8 cellular contexts compared by ENCODE assay signal in genomic region chr11:44608654-44609027, GRCh38. TPM values are rescaled to one million over a fixed set of nuclear protein-coding genes. Genes with fewer than 3 reads are reported as not detected.
DNase-seq lines count a peak whose midpoint lies in the region; ATAC-seq and TF ChIP-seq lines count a peak whose summit lies in the region.

No MANE protein-coding gene starts in this region.

- no peak overlapping the region for H2AFZ ChIP-seq in H9 (ENCODE audit: low read length)

- no peaks in the 10 kb centered on the region for H3K79me1 ChIP-seq in H9 (ENCODE audit: insufficient read depth, low read depth, low read length, poor library complexity, severe bottlenecking)

- H3K4me2 ChIP-seq in H9 (ENCODE audit: insufficient read depth, insufficient read length, low read length), result no peak overlapping the region

- ATAC-seq in activated naive CD8-positive, alpha-beta T cell treated with anti-CD3 and anti-CD28 coated beads, Interleukin-2, amount 50 U/mL, for 24 hours, result no peak
- ATAC-seq in stimulated activated naive B cell treated with anti-CD40 and anti-IgM and Interleukin-4, amounts not matched to agents 10 μg/mL and 1 μg/mL and 100 μg/mL, for 72 hours (replicated peaks), result peak; percentile 16 to 38
- no peak for ATAC-seq in HG02885 (IDR thresholded peaks at IDR 0.05; ENCODE audit: poor library complexity, unreplicated experiment)

- H3K9me3 ChIP-seq in H9 (ENCODE audit: control insufficient read depth, low read depth, low read length), result no peaks in the 10 kb centered on the region

- TF ChIP-seq CTCF in H9 (conservative IDR thresholded peaks at IDR 0.05), result no peak

- no peaks in the 10 kb centered on the region for H3K9me3 Mint-ChIP-seq in T-helper 2 cell treated with Interferon-gamma antibody and Interleukin-4, amounts not matched to agents 5 μg/mL and 100 μg/mL, for 36 hours
- no peaks in the 10 kb centered on the region for H3K9me3 Mint-ChIP-seq in activated naive CD8-positive, alpha-beta T cell treated with anti-CD3 and anti-CD28 coated beads, Interleukin-2, amount 50 U/mL, for 24 hours
- H3K9me3 Mint-ChIP-seq in stimulated activated naive B cell treated with anti-CD40 and anti-IgM and Interleukin-4, amounts not matched to agents 10 μg/mL and 1 μg/mL and 100 μg/mL, for 72 hours, result no peaks in the 10 kb centered on the region
- H3K9me3 Mint-ChIP-seq in H9, result no peaks in the 10 kb centered on the region

- H4K8ac ChIP-seq in H9 (replicated peaks; ENCODE audit: insufficient read length, low read depth, low read length), result no peak overlapping the region

- H3K79me2 ChIP-seq in H9 (ENCODE audit: insufficient read depth, low read length), result no peaks in the 10 kb centered on the region

- WGBS in H9 (ENCODE audit: extremely low coverage, insufficient read length, low lambda C conversion rate), result no CpG with 5 or more reads among the region's 9 CpGs

- H4K20me1 ChIP-seq in H9 (ENCODE audit: control insufficient read depth, insufficient read depth, insufficient read length), result no peaks in the 10 kb centered on the region

- H3K4ac ChIP-seq in H9 (ENCODE audit: low read depth, low read length), result no peak overlapping the region

- no peaks in the 10 kb centered on the region for H3K23me2 ChIP-seq in H9 (ENCODE audit: insufficient read length, low read depth, low read length, poor library complexity, severe bottlenecking)

- H3T11ph ChIP-seq in H9 (ENCODE audit: low read length), result no peak overlapping the region

- H2BK12ac ChIP-seq in H9 (ENCODE audit: insufficient read length, low read depth, low read length), result no peak overlapping the region

- H3K27ac Mint-ChIP-seq in T-helper 2 cell treated with Interferon-gamma antibody and Interleukin-4, amounts not matched to agents 5 μg/mL and 100 μg/mL, for 36 hours, result peak overlapping the region; percentile 73
- H3K27ac Mint-ChIP-seq in activated naive CD8-positive, alpha-beta T cell treated with anti-CD3 and anti-CD28 coated beads, Interleukin-2, amount 50 U/mL, for 24 hours, result peak overlapping the region; percentile 93
- H3K27ac Mint-ChIP-seq in stimulated activated naive B cell treated with anti-CD40 and anti-IgM and Interleukin-4, amounts not matched to agents 10 μg/mL and 1 μg/mL and 100 μg/mL, for 72 hours, result peak overlapping the region; percentile 97
- H3K27ac Mint-ChIP-seq in H9, result no peak overlapping the region

- DNase-seq in T-helper 2 cell treated with Interferon-gamma antibody and Interleukin-4, amounts not matched to agents 5 μg/mL and 100 μg/mL, for 36 hours (ENCODE audit: low spot score), result no peak
- DNase-seq in T-helper 2 cell (no peak), NCI-H128 (lab: John Stamatoyannopoulos, UW; ENCODE audit: unreplicated experiment) (peak; percentile 27), superior temporal gyrus (ENCODE audit: extremely low spot score) (no peak), H9 (no peak)
- no peak for DNase-seq in activated naive CD8-positive, alpha-beta T cell treated with anti-CD3 and anti-CD28 coated beads, Interleukin-2, amount 50 U/mL, for 24 hours
- peak; percentile 49 for DNase-seq in stimulated activated naive B cell treated with anti-CD40 and anti-IgM and Interleukin-4, amounts not matched to agents 10 μg/mL and 1 μg/mL and 100 μg/mL, for 72 hours

- H2BK15ac ChIP-seq in H9 (ENCODE audit: low read depth, low read length), result no peak overlapping the region

- no peak overlapping the region for H4K91ac ChIP-seq in H9 (ENCODE audit: insufficient read length, low read depth, low read length)

- no peak overlapping the region for H3K14ac ChIP-seq in H9 (ENCODE audit: insufficient read depth, low read length)

- H3K4me1 ChIP-seq in H9 (ENCODE audit: insufficient read depth, low read length), result no peaks in the 10 kb centered on the region

- no peak overlapping the region for H2BK120ac ChIP-seq in H9 (ENCODE audit: low read depth, low read length, poor library complexity, severe bottlenecking)

- no peak overlapping the region for H2AK5ac ChIP-seq in H9 (ENCODE audit: insufficient read length, low read length)

- peaks cover 47% of the 10 kb centered on the region for H3K4me1 Mint-ChIP-seq in T-helper 2 cell treated with Interferon-gamma antibody and Interleukin-4, amounts not matched to agents 5 μg/mL and 100 μg/mL, for 36 hours (ENCODE audit: low read depth)
- H3K4me1 Mint-ChIP-seq in activated naive CD8-positive, alpha-beta T cell treated with anti-CD3 and anti-CD28 coated beads, Interleukin-2, amount 50 U/mL, for 24 hours, result peaks cover 97% of the 10 kb centered on the region
- peaks cover 77 to 100% of the 10 kb centered on the region in 2 donors for H3K4me1 Mint-ChIP-seq in stimulated activated naive B cell treated with anti-CD40 and anti-IgM and Interleukin-4, amounts not matched to agents 10 μg/mL and 1 μg/mL and 100 μg/mL, for 72 hours
- H3K4me1 Mint-ChIP-seq in H9, result peaks cover 6 to 14% of the 10 kb centered on the region in 2 experiments

- H2BK5ac ChIP-seq in H9 (ENCODE audit: insufficient read length, low read length), result no peak overlapping the region

- H3K23ac ChIP-seq in H9 (ENCODE audit: insufficient read length, low read depth, low read length), result no peak overlapping the region

- no peak overlapping the region for H3K18ac ChIP-seq in H9 (ENCODE audit: insufficient read length, low read depth, low read length)

- H3K4me3 Mint-ChIP-seq in T-helper 2 cell treated with Interferon-gamma antibody and Interleukin-4, amounts not matched to agents 5 μg/mL and 100 μg/mL, for 36 hours, result peak overlapping the region; percentile 45
- H3K4me3 Mint-ChIP-seq in activated naive CD8-positive, alpha-beta T cell treated with anti-CD3 and anti-CD28 coated beads, Interleukin-2, amount 50 U/mL, for 24 hours, result peak overlapping the region; percentile 9
- peak overlapping the region; percentile 69 to 70 for H3K4me3 Mint-ChIP-seq in stimulated activated naive B cell treated with anti-CD40 and anti-IgM and Interleukin-4, amounts not matched to agents 10 μg/mL and 1 μg/mL and 100 μg/mL, for 72 hours
- H3K4me3 Mint-ChIP-seq in H9, result no peak overlapping the region

- no peak overlapping the region for H2BK20ac ChIP-seq in H9 (ENCODE audit: low read depth, low read length, poor library complexity, severe bottlenecking)

- no peak overlapping the region for H3K9ac ChIP-seq in H9 (ENCODE audit: extremely low read depth, insufficient read length, low read length)

- no peaks in the 10 kb centered on the region for H3K27me3 ChIP-seq in H9 (ENCODE audit: insufficient read depth, low read length)

- no peak overlapping the region for H3K56ac ChIP-seq in H9 (ENCODE audit: insufficient read length, low read depth, low read length)

- no peak overlapping the region for H4K5ac ChIP-seq in H9 (ENCODE audit: insufficient read length, low read depth, low read length)

- peaks cover 62% of the 10 kb centered on the region for H3K36me3 Mint-ChIP-seq in T-helper 2 cell treated with Interferon-gamma antibody and Interleukin-4, amounts not matched to agents 5 μg/mL and 100 μg/mL, for 36 hours (ENCODE audit: low read depth)
- H3K36me3 Mint-ChIP-seq in activated naive CD8-positive, alpha-beta T cell treated with anti-CD3 and anti-CD28 coated beads, Interleukin-2, amount 50 U/mL, for 24 hours (ENCODE audit: low read depth), result peaks cover 73% of the 10 kb centered on the region
- H3K36me3 Mint-ChIP-seq in stimulated activated naive B cell treated with anti-CD40 and anti-IgM and Interleukin-4, amounts not matched to agents 10 μg/mL and 1 μg/mL and 100 μg/mL, for 72 hours, result peaks cover 69 to 92% of the 10 kb centered on the region in 2 donors
- H3K36me3 Mint-ChIP-seq in H9 (ENCODE audit: insufficient read depth in 1 of 3, low read depth in 3 of 3), result no peaks in the 10 kb centered on the region

- no peak overlapping the region for H3K27ac ChIP-seq in H9 (ENCODE audit: insufficient read length, low read depth, low read length)

- no peaks in the 10 kb centered on the region for H3K27me3 Mint-ChIP-seq in T-helper 2 cell treated with Interferon-gamma antibody and Interleukin-4, amounts not matched to agents 5 μg/mL and 100 μg/mL, for 36 hours (ENCODE audit: low read depth)
- no peaks in the 10 kb centered on the region for H3K27me3 Mint-ChIP-seq in activated naive CD8-positive, alpha-beta T cell treated with anti-CD3 and anti-CD28 coated beads, Interleukin-2, amount 50 U/mL, for 24 hours
- H3K27me3 Mint-ChIP-seq in stimulated activated naive B cell treated with anti-CD40 and anti-IgM and Interleukin-4, amounts not matched to agents 10 μg/mL and 1 μg/mL and 100 μg/mL, for 72 hours, result no peaks in the 10 kb centered on the region
- peaks cover 5% of the 10 kb centered on the region; the same call in 1 of the 2 replicates for H3K27me3 Mint-ChIP-seq in H9 (ENCODE audit: low read depth)

RNA-seq across cellular contexts. Expression of gene CD82, which starts 43.2 kb away (rescaled TPM):
- 4.5 and 5.9 TPM in 2 replicates for total RNA-seq in H9 (2021)

Comparison
In these comparisons a context has a peak if more than half of its experiments do, and no peak if none do; other contexts are left out.
1. DNase-seq: peak in NCI-H128 (single experiment) and stimulated activated naive B cell treated with anti-CD40 and anti-IgM and Interleukin-4, amounts not matched to agents 10 μg/mL and 1 μg/mL and 100 μg/mL, for 72 hours (single experiment); none in T-helper 2 cell treated with Interferon-gamma antibody and Interleukin-4, amounts not matched to agents 5 μg/mL and 100 μg/mL, for 36 hours (single experiment), T-helper 2 cell (0 of 5), activated naive CD8-positive, alpha-beta T cell treated with anti-CD3 and anti-CD28 coated beads, Interleukin-2, amount 50 U/mL, for 24 hours (single experiment), superior temporal gyrus (single experiment) and H9 (single experiment).
2. H3K27ac Mint-ChIP-seq: peak in T-helper 2 cell treated with Interferon-gamma antibody and Interleukin-4, amounts not matched to agents 5 μg/mL and 100 μg/mL, for 36 hours (single experiment), activated naive CD8-positive, alpha-beta T cell treated with anti-CD3 and anti-CD28 coated beads, Interleukin-2, amount 50 U/mL, for 24 hours (single experiment) and stimulated activated naive B cell treated with anti-CD40 and anti-IgM and Interleukin-4, amounts not matched to agents 10 μg/mL and 1 μg/mL and 100 μg/mL, for 72 hours (single experiment); none in H9 (0 of 3).
3. H3K4me3 Mint-ChIP-seq: peak in T-helper 2 cell treated with Interferon-gamma antibody and Interleukin-4, amounts not matched to agents 5 μg/mL and 100 μg/mL, for 36 hours (single experiment), activated naive CD8-positive, alpha-beta T cell treated with anti-CD3 and anti-CD28 coated beads, Interleukin-2, amount 50 U/mL, for 24 hours (single experiment) and stimulated activated naive B cell treated with anti-CD40 and anti-IgM and Interleukin-4, amounts not matched to agents 10 μg/mL and 1 μg/mL and 100 μg/mL, for 72 hours (2 of 2); none in H9 (0 of 2).
4. ATAC-seq: peak in stimulated activated naive B cell treated with anti-CD40 and anti-IgM and Interleukin-4, amounts not matched to agents 10 μg/mL and 1 μg/mL and 100 μg/mL, for 72 hours (2 of 2); none in activated naive CD8-positive, alpha-beta T cell treated with anti-CD3 and anti-CD28 coated beads, Interleukin-2, amount 50 U/mL, for 24 hours (single experiment) and HG02885 (single experiment).